In the genomic region with DNA sequence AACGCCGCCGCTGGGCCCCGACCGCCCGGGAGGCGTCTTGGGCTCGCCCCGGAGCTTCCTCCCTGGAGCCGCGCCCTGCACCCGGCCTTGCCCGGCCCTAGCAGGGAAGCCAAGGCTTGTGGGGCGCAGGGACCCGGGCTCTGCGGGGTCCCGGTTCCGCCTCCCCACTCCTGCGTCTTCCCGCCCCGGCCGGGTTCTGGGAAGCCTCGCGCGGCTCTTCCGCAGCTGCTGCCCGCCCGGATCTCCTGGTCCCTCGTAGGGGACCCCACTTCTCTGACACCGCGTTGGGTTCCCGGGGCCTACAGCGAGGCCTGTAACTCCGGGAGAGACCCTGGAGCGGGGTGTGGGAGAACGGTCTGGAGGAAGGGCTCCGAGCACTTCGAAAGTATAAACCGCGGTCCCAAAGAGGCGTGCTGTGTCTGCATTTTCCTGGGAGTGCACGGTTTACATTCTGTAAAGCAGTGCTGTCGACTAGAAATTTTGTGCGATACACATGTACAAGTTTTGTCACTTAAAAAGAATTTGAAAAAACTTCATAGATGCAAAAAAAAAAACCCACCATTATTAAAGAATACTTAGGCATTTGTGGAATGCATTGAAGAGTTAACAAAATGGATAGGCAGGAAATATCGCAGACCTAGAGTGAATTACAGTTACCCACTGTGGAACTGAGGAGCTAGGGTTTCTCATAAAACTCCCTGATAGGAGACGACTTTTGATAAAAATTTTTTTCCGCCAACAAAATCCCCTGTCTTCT, we compare ENCODE assay signal across 8 cellular contexts. TPM values are rescaled to one million over a fixed set of nuclear protein-coding genes. Genes with fewer than 3 reads are reported as not detected.
DNase-seq lines count a peak whose midpoint lies in the region; ATAC-seq and TF ChIP-seq lines count a peak whose summit lies in the region.
"Not testable (repeated sequence)": the region's sequence is repeated elsewhere in the genome, so short reads cannot be mapped to it uniquely, and the experiment has no call there.

No MANE protein-coding gene starts in this region.

- peaks cover 24% of the 10 kb centered on the region for H3K4me1 Mint-ChIP-seq in activated CD4-positive, alpha-beta T cell treated with anti-CD3 and anti-CD28 coated beads, Interleukin-2, amount 10 ng/mL, durations not matched to agents 7 days and 5 days
- H3K4me1 Mint-ChIP-seq in brain: peaks cover 44% of the 10 kb centered on the region

- 3 to 6% methylated on average over 21 to 25 of the region's 47 CpGs for WGBS in lung, 2 donors
- WGBS in psoas muscle, 3 donors: 3 to 5% (median 4%) methylated on average over 17 to 25 of the region's 47 CpGs
- 5 to 6% methylated on average over 9 to 11 of the region's 47 CpGs for WGBS in tibial nerve, 2 donors

- not testable (repeated sequence) for DNase-seq in LNCaP clone FGC (ENCODE audit: low read depth); fibroblast of the aortic adventitia (ENCODE audit: low read depth); lung (ENCODE audit: low spot score); tibial nerve (ENCODE audit: low spot score in 2 of 2)
- peak; percentile 19 for DNase-seq in activated CD4-positive, alpha-beta T cell treated with anti-CD3 and anti-CD28 coated beads, Interleukin-2, amount 10 ng/mL, durations not matched to agents 7 days and 5 days
- DNase-seq in psoas muscle: peak in 1 of 2 donors; percentile 55

- H3K36me3 Mint-ChIP-seq in activated CD4-positive, alpha-beta T cell treated with anti-CD3 and anti-CD28 coated beads, Interleukin-2, amount 10 ng/mL, durations not matched to agents 7 days and 5 days (ENCODE audit: low read depth); brain: not testable (repeated sequence)

- peaks cover 16% of the 10 kb centered on the region for H3K4me1 ChIP-seq in DOHH2 (ENCODE audit: control insufficient read depth, low read length)
- H3K4me1 ChIP-seq in lung (ENCODE audit: control insufficient read depth in 2 of 2, insufficient read depth in 2 of 2, low read length in 2 of 2); psoas muscle: not testable (repeated sequence)
- H3K4me1 ChIP-seq in tibial nerve: peaks cover 0 to 40% (median 6%) of the 10 kb centered on the region in 4 donors

- H3K4me3 ChIP-seq in DOHH2 (ENCODE audit: low read length) (peak overlapping the region; percentile 76), LNCaP clone FGC (ENCODE audit: low read depth, low read length) (peak overlapping the region; percentile 65), fibroblast of the aortic adventitia (ENCODE audit: low read depth, low read length) (peak overlapping the region; percentile 60), lung (peak overlapping the region; percentile 50), psoas muscle (peak overlapping the region; percentile 71), tibial nerve (peak overlapping the region; percentile 46 to 91 (median 64))

- not testable (repeated sequence) for H3K27me3 ChIP-seq in DOHH2 (ENCODE audit: control insufficient read depth, low read length); lung (ENCODE audit: control insufficient read depth, insufficient read depth); psoas muscle (ENCODE audit: insufficient read depth in 3 of 3, low read length in 2 of 3); tibial nerve

- POLR2A ChIA-PET in activated CD4-positive, alpha-beta T cell treated with anti-CD3 and anti-CD28 coated beads, Interleukin-2, amount 10 ng/mL, durations not matched to agents 7 days and 5 days (lab: Charles Lee): interaction anchor here (0.6 kb wide), 1 partner anchor 118 kb away, joined by 3 read pairs; no protein-coding TSS in a partner anchor

- not testable (repeated sequence) for H3K27me3 Mint-ChIP-seq in activated CD4-positive, alpha-beta T cell treated with anti-CD3 and anti-CD28 coated beads, Interleukin-2, amount 10 ng/mL, durations not matched to agents 7 days and 5 days; brain

- not testable (repeated sequence) for TF ChIP-seq POLR2A in tibial nerve (IDR thresholded peaks at IDR 0.05)

- H3K9me3 ChIP-seq in DOHH2 (ENCODE audit: control insufficient read depth, insufficient read depth, low read length); lung (ENCODE audit: control insufficient read depth in 2 of 2, insufficient read depth in 1 of 2, low read length in 1 of 2); psoas muscle; tibial nerve: not testable (repeated sequence)

- H4K20me1 ChIP-seq in DOHH2 (ENCODE audit: control insufficient read depth, insufficient read depth, low read depth, low read length): not testable (repeated sequence)

- not testable (repeated sequence) for ATAC-seq in lung (ENCODE audit: insufficient read depth, low FRiP score); psoas muscle

- H3K9me2 ChIP-seq in DOHH2 (replicated peaks; ENCODE audit: control insufficient read depth, low read length): not testable (repeated sequence)

- H3K27ac ChIP-seq in DOHH2 (ENCODE audit: low read depth, low read length) (0 out of 2 replicates have a peak overlapping the region, but pooled peaks have one; percentile 5), lung (ENCODE audit: low read depth in 1 of 2, low read length in 1 of 2) (peak overlapping the region; percentile 59 to 67), psoas muscle (peak overlapping the region; percentile 83), tibial nerve (peak overlapping the region in 3 of 4 donors; percentile 80 to 83 (median 82))

- not testable (repeated sequence) for H3F3A ChIP-seq in DOHH2 (ENCODE audit: control insufficient read depth, insufficient read depth)

- TF ChIP-seq EP300 in tibial nerve (IDR thresholded peaks at IDR 0.05): not testable (repeated sequence)

- not testable (repeated sequence) for H3K9me3 Mint-ChIP-seq in activated CD4-positive, alpha-beta T cell treated with anti-CD3 and anti-CD28 coated beads, Interleukin-2, amount 10 ng/mL, durations not matched to agents 7 days and 5 days; brain

- H3K36me3 ChIP-seq in DOHH2 (ENCODE audit: control insufficient read depth, low read length); lung (ENCODE audit: control insufficient read depth in 2 of 2, insufficient read depth in 2 of 2, low read length in 2 of 2); psoas muscle (ENCODE audit: insufficient read depth in 1 of 2, low read depth in 1 of 2); tibial nerve: not testable (repeated sequence)

- peaks cover 11% of the 10 kb centered on the region for H3K79me2 ChIP-seq in DOHH2 (ENCODE audit: control insufficient read depth, low read length)

- peak overlapping the region; percentile 63 for H3K27ac Mint-ChIP-seq in activated CD4-positive, alpha-beta T cell treated with anti-CD3 and anti-CD28 coated beads, Interleukin-2, amount 10 ng/mL, durations not matched to agents 7 days and 5 days
- peak overlapping the region in 4 of 5 experiments; percentile 57 to 88 (median 74) for H3K27ac Mint-ChIP-seq in brain

- intact Hi-C loops in psoas muscle (cut with DNase I): not testable (repeated sequence)

- H3K4me3 Mint-ChIP-seq in activated CD4-positive, alpha-beta T cell treated with anti-CD3 and anti-CD28 coated beads, Interleukin-2, amount 10 ng/mL, durations not matched to agents 7 days and 5 days: peak overlapping the region; percentile 73
- peak overlapping the region; percentile 83 to 89 (median 86) for H3K4me3 Mint-ChIP-seq in brain

- peak overlapping the region; percentile 77 for H3K4me2 ChIP-seq in DOHH2 (ENCODE audit: low read length)

- TF ChIP-seq CTCF in DOHH2 (IDR thresholded peaks at IDR 0.05; ENCODE audit: low read depth, low read length, poor library complexity, severe bottlenecking); LNCaP clone FGC (IDR thresholded peaks at IDR 0.05; ENCODE audit: control insufficient read depth, extremely low read depth, insufficient read depth); brain (conservative IDR thresholded peaks at IDR 0.05); fibroblast of the aortic adventitia (IDR thresholded peaks at IDR 0.05; ENCODE audit: insufficient read depth, low read length); lung (IDR thresholded peaks at IDR 0.05; ENCODE audit: control extremely low read depth, extremely low read depth); psoas muscle (IDR thresholded peaks at IDR 0.05); tibial nerve (IDR thresholded peaks at IDR 0.05): not testable (repeated sequence)

- CTCF ChIA-PET in activated CD4-positive, alpha-beta T cell treated with anti-CD3 and anti-CD28 coated beads, Interleukin-2, amount 10 ng/mL, durations not matched to agents 7 days and 5 days (lab: Charles Lee): interaction anchor here (0.7 to 1.4 kb wide), 2 partner anchors 20 to 885 kb away, joined by 3 read pairs; no protein-coding TSS in a partner anchor

RNA-seq across cellular contexts. Expression of a gene that starts 42.6 kb away (rescaled TPM):
- total RNA-seq in activated CD4-positive, alpha-beta T cell treated with anti-CD3 and anti-CD28 coated beads, Interleukin-2, amount 10 ng/mL, durations not matched to agents 7 days and 5 days: 10 to 100 TPM; 15.3 to 17.9 TPM
- 17.0 TPM for polyA plus RNA-seq in brain (ENCODE audit: insufficient read depth, low read depth, low replicate concordance)
- total RNA-seq in fibroblast of the aortic adventitia (ENCODE audit: low replicate concordance): 7.6 and 12.0 TPM in 2 replicates
- 10 to 100 TPM; 22.7 to 39.8 TPM for total RNA-seq in lung
- 10 to 100 TPM; 10.6 to 16.3 TPM for polyA plus RNA-seq in lung
- total RNA-seq in psoas muscle: 1 to 10 TPM; 2.6 to 5.3 (median 3.5) TPM
- polyA plus RNA-seq in psoas muscle: 1 to 10 TPM; 1.1 to 5.3 (median 3.5) TPM
- total RNA-seq in tibial nerve: 10 to 100 TPM in 3 of 4 donors, 1 to 10 TPM in 1; 6.9 to 24.7 (median 20.3) TPM

Comparison
In these comparisons a context has a peak if more than half of its experiments do, and no peak if none do; other contexts are left out.
1. H3K27ac ChIP-seq: peak in every context shown above with its lines; median percentile 83 in psoas muscle; 82 in tibial nerve; 63 in lung; 5 in DOHH2.